ENCODE assay signal across 13 cellular contexts in the genomic region with DNA sequence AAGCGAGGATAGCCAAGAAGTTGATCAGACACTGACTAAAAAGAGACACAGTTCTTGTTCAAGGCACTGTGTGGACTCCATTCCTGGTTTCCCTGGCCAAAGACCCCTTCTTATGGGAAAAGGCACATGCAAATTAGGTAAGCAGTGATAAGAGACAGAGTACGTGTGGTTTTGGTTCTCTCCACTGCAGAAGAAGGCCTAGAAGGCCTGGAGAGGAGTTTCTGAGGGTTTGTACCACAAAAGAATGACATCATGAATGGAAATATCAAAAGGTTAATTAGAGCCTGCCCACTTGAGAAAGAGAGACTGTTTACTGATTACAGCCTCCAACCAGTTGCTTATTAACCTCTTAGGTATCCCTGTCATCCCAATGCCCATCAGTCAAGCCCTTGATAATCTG.
DNase-seq lines count a peak whose midpoint lies in the region; ATAC-seq and TF ChIP-seq lines count a peak whose summit lies in the region.
"Had no signal": no experiment of that assay in that cellular context is flagged by ENCODE, and none has a peak within 500 bp of the region (broad histone marks: within the 10 kb centered on the region; RNA-seq: fewer than 3 reads in every experiment).

No MANE protein-coding gene starts in this region.

- H3K4me3 ChIP-seq in thyroid gland (replicated peaks in 1 of 3) (no peak overlapping the region), stomach (no peak overlapping the region)
- H3K4me3 ChIP-seq: Peyer's patch, sigmoid colon had no signal

- TF ChIP-seq CTCF in thyroid gland (IDR thresholded peaks at IDR 0.05) (no peak), stomach (IDR thresholded peaks at IDR 0.05) (no peak)

- TF ChIP-seq POLR2A in thyroid gland (IDR thresholded peaks at IDR 0.05) (no peak), stomach (IDR thresholded peaks at IDR 0.05) (no peak)

- H3K4me1 ChIP-seq in thyroid gland: no peaks in the 10 kb centered on the region
- H3K4me1 ChIP-seq in stomach: no peaks in the 10 kb centered on the region
- H3K4me1 ChIP-seq: Peyer's patch, sigmoid colon had no signal

- intact Hi-C loops in thyroid gland (cut with DNase I) (no loop called here), stomach (cut with DNase I; ENCODE audit: low total_unique reads) (no loop called here)

- TF ChIP-seq EP300 in stomach (IDR thresholded peaks at IDR 0.05): no peak

- ATAC-seq in GM18909 (IDR thresholded peaks at IDR 0.05; ENCODE audit: poor library complexity, unreplicated experiment) (peak; percentile 96), GM21619 (IDR thresholded peaks at IDR 0.05; ENCODE audit: unreplicated experiment) (peak; percentile 90), HG03135 (IDR thresholded peaks at IDR 0.05; ENCODE audit: unreplicated experiment) (peak; percentile 92), esophagus mucosa (no peak)

- H3K27ac ChIP-seq in thyroid gland (no peak overlapping the region), stomach (no peak overlapping the region)
- H3K27ac ChIP-seq: Peyer's patch, sigmoid colon had no signal

- H3K9me3 ChIP-seq in thyroid gland (no peaks in the 10 kb centered on the region), stomach (no peaks in the 10 kb centered on the region)
- H3K9me3 ChIP-seq: Peyer's patch, sigmoid colon had no signal

- H3K27me3 ChIP-seq in thyroid gland (no peaks in the 10 kb centered on the region), stomach (no peaks in the 10 kb centered on the region)
- H3K27me3 ChIP-seq: Peyer's patch, sigmoid colon had no signal

- WGBS in thyroid gland, 2 donors: 77 to 80% methylated on average over 2 of the region's 2 CpGs
- 63 to 75% (median 73%) methylated on average over 2 of the region's 2 CpGs for WGBS in stomach, 5 donors

- H3K36me3 ChIP-seq in thyroid gland (no peaks in the 10 kb centered on the region), stomach (no peaks in the 10 kb centered on the region)
- H3K36me3 ChIP-seq: Peyer's patch, sigmoid colon had no signal

- DNase-seq in renal cortical epithelial cell (ENCODE audit: low read depth): peak; percentile 84
- no peak for DNase-seq in OCI-M2 (lab: John Stamatoyannopoulos, UW; ENCODE audit: unreplicated experiment)
- no peak for DNase-seq in thyroid gland
- DNase-seq in stomach: no peak
- DNase-seq: activated T-cell treated with anti-CD3 and anti-CD28 coated beads, Interleukin-2, amount 50 U/mL, for 1 hour; erythroblast; NCI-H1694; Peyer's patch; sigmoid colon had no signal
